22 cellular contexts compared by ENCODE assay signal in the genomic region with DNA sequence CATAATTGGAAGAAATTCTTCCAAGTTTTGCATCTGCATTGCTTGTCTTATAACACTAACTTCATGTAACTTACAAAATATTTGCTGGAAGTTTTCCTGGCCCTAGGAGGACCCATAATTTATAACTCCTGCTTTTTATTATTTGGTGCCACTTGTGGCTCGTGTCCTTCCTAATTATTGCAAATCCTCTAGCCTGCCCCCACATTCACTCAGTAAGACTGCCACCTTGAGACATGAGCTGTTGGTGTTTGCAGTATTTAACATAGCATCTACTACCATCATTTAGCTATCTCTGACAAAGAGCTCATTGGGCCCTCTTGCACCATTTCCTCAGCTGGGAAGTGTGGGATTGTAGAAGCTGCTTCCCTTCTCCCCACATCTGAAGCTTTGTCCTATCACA. TPM values are rescaled to one million over a fixed set of nuclear protein-coding genes. Genes with fewer than 3 reads are reported as not detected.
DNase-seq lines count a peak whose midpoint lies in the region; ATAC-seq and TF ChIP-seq lines count a peak whose summit lies in the region.
"Had no signal": no experiment of that assay in that cellular context is flagged by ENCODE, and none has a peak within 500 bp of the region (broad histone marks: within the 10 kb centered on the region; RNA-seq: fewer than 3 reads in every experiment).

No MANE protein-coding gene starts in this region.

- H3K9me3 Mint-ChIP-seq in GM23338 = no peaks in the 10 kb centered on the region
- H3K9me3 Mint-ChIP-seq in nephron = peaks cover 4% of the 10 kb centered on the region
- no peaks in the 10 kb centered on the region for H3K9me3 Mint-ChIP-seq in Calu3 (ENCODE audit: low read depth, unreplicated experiment)
- H3K9me3 Mint-ChIP-seq: H9 had no signal

- H4K20me1 ChIP-seq in GM23338 (replicated peaks; ENCODE audit: insufficient read depth) (no peaks in the 10 kb centered on the region; the same call in 1 of the 2 replicates), Loucy (ENCODE audit: insufficient read depth, low read length, poor library complexity, severe bottlenecking) (no peaks in the 10 kb centered on the region)

- TF ChIP-seq CTCF in GM23338 (conservative IDR thresholded peaks at IDR 0.05; ENCODE audit: low read depth in 2 of 2) = peak in 1 of 2 experiments; percentile 42; a peak in 2 of 4 replicates
- TF ChIP-seq CTCF in Loucy (conservative IDR thresholded peaks at IDR 0.05; ENCODE audit: low read length) = peak; percentile 33; the same call in 1 of the 2 replicates
- TF ChIP-seq CTCF in nephron (IDR thresholded peaks at IDR 0.05; ENCODE audit: unreplicated experiment in 3 of 3) = no peak
- TF ChIP-seq CTCF in Calu3 (IDR thresholded peaks at IDR 0.05; ENCODE audit: unreplicated experiment) = no peak

- H3K9me2 ChIP-seq in GM23338 (ENCODE audit: insufficient read depth) (no peaks in the 10 kb centered on the region), Loucy (replicated peaks; ENCODE audit: low read depth, low read length) (no peaks in the 10 kb centered on the region)

- H2AFZ ChIP-seq in GM23338 (no peak overlapping the region), Loucy (ENCODE audit: low read length) (no peak overlapping the region)

- H3K36me3 ChIP-seq in GM23338 (ENCODE audit: insufficient read depth) (no peaks in the 10 kb centered on the region), Loucy (ENCODE audit: insufficient read depth, low read length) (no peaks in the 10 kb centered on the region), adipocyte (ENCODE audit: control insufficient read depth, insufficient read depth, low read length, severe bottlenecking) (no peaks in the 10 kb centered on the region)
- H3K36me3 ChIP-seq: left lung, thoracic aorta, uterus had no signal

- peak; percentile 45; the same call in 1 of the 3 replicates for ATAC-seq in GM23338
- ATAC-seq in GM19035 (IDR thresholded peaks at IDR 0.05; ENCODE audit: unreplicated experiment) = no peak
- ATAC-seq: K562, left lung had no signal

- H3K4me1 Mint-ChIP-seq in GM23338 (peaks cover 18% of the 10 kb centered on the region; the same call in 2 of the 3 replicates), nephron (peaks cover 39% of the 10 kb centered on the region), Calu3 (ENCODE audit: low read depth, unreplicated experiment) (peaks cover 45% of the 10 kb centered on the region)
- H3K4me1 Mint-ChIP-seq: activated naive CD8-positive, alpha-beta T cell treated with anti-CD3 and anti-CD28 coated beads, Interleukin-2, amount 10 ng/mL, durations not matched to agents 7 days and 5 days had no signal

- CTCF ChIA-PET in Calu3 (lab: Charles Lee) = interaction anchor here (0.6 to 8.4 kb wide), 4 partner anchors 9 to 204 kb away, joined by 3 to 70 read pairs (median 6); no protein-coding TSS in a partner anchor

- no peak overlapping the region for H3K4me3 Mint-ChIP-seq in GM23338
- H3K4me3 Mint-ChIP-seq in nephron = no peak overlapping the region
- H3K4me3 Mint-ChIP-seq in Calu3 (ENCODE audit: low read depth, unreplicated experiment) = no peak overlapping the region
- H3K4me3 Mint-ChIP-seq: activated naive CD8-positive, alpha-beta T cell treated with anti-CD3 and anti-CD28 coated beads, Interleukin-2, amount 10 ng/mL, durations not matched to agents 7 days and 5 days; CD4-positive, CD25-positive, alpha-beta regulatory T cell; H9; stimulated activated naive CD8-positive, alpha-beta T cell treated with anti-CD3 and anti-CD28 coated beads, Interleukin-15, Interleukin-2, amounts not matched to agents 100 ng/mL and 50 ng/mL, for 24 hours had no signal

- H3K9me3 ChIP-seq in Loucy (ENCODE audit: insufficient read depth, low read depth, low read length) (no peaks in the 10 kb centered on the region), adipocyte (ENCODE audit: control insufficient read depth, low read length) (no peaks in the 10 kb centered on the region)
- H3K9me3 ChIP-seq: thoracic aorta, uterus had no signal

- peaks cover 7% of the 10 kb centered on the region; the same call in 1 of the 2 replicates for H3K4me1 ChIP-seq in GM23338 (ENCODE audit: insufficient read depth)
- peaks cover 7% of the 10 kb centered on the region for H3K4me1 ChIP-seq in Loucy (ENCODE audit: insufficient read depth, low read length, poor library complexity, severe bottlenecking)
- peaks cover 40% of the 10 kb centered on the region for H3K4me1 ChIP-seq in adipocyte (ENCODE audit: control insufficient read depth, insufficient read depth, low read length)

- no peaks in the 10 kb centered on the region; the same call in 2 of the 3 replicates for H3K36me3 Mint-ChIP-seq in GM23338 (ENCODE audit: low read depth)
- H3K36me3 Mint-ChIP-seq in nephron (ENCODE audit: low read depth) = peaks cover 1% of the 10 kb centered on the region
- H3K36me3 Mint-ChIP-seq in Calu3 (ENCODE audit: insufficient read depth, unreplicated experiment) = no peaks in the 10 kb centered on the region

- H3K4me2 ChIP-seq in GM23338 = no peak overlapping the region
- no peak overlapping the region for H3K4me2 ChIP-seq in Loucy (ENCODE audit: low read depth, low read length, poor library complexity, severe bottlenecking)

- intact Hi-C loops in Calu3 (cut with micrococcal nuclease; ENCODE audit: unreplicated experiment) = no loop called here

- H3F3A ChIP-seq in GM23338 (replicated peaks; ENCODE audit: low read depth) (no peaks in the 10 kb centered on the region), Loucy (ENCODE audit: low read depth) (peaks cover 4% of the 10 kb centered on the region; the same call in 1 of the 2 replicates)

- no peaks in the 10 kb centered on the region for H3K27me3 ChIP-seq in GM23338 (ENCODE audit: insufficient read depth)
- H3K27me3 ChIP-seq in Loucy (ENCODE audit: insufficient read depth, low read length, poor library complexity, severe bottlenecking) = no peaks in the 10 kb centered on the region
- H3K27me3 ChIP-seq in adipocyte (replicated peaks; ENCODE audit: control insufficient read depth, insufficient read depth, low read length) = no peaks in the 10 kb centered on the region
- H3K27me3 ChIP-seq: left lung, uterus had no signal

- no peak for DNase-seq in GM23338 (ENCODE audit: low spot score)
- DNase-seq in adipocyte (ENCODE audit: low read depth) = no peak
- no peak for DNase-seq in Calu3
- DNase-seq in NCI-H2107 treated with DMSO at 0.1 percent for 48 hours (lab: John Stamatoyannopoulos, UW; ENCODE audit: unreplicated experiment) = no peak
- DNase-seq: activated CD4-positive, alpha-beta T cell treated with anti-CD3 and anti-CD28 coated beads for 48 hours; activated effector memory CD4-positive, alpha-beta T cell treated with anti-CD3 and anti-CD28 coated beads, Interleukin-2, amount 50 U/mL, for 16 hours; activated naive CD8-positive, alpha-beta T cell treated with anti-CD3 and anti-CD28 coated beads, Interleukin-2, amount 10 ng/mL, durations not matched to agents 7 days and 5 days; activated T-cell treated with anti-CD3 and anti-CD28 coated beads, Interleukin-2, amount 50 U/mL, for 1 hour; CD4-positive, CD25-positive, alpha-beta regulatory T cell; H9; left lung; NCI-H2171; nucleus accumbens; T-helper 2 cell; uterus had no signal

- H3K4me3 ChIP-seq in GM23338 (no peak overlapping the region), Loucy (ENCODE audit: low read length, poor library complexity, severe bottlenecking) (no peak overlapping the region), adipocyte (ENCODE audit: low read length) (no peak overlapping the region)
- H3K4me3 ChIP-seq: K562, left lung, thoracic aorta, uterus had no signal

- H3K9ac ChIP-seq in Loucy (ENCODE audit: low read depth, low read length, poor library complexity, severe bottlenecking) = no peak overlapping the region
- H3K9ac ChIP-seq in adipocyte (ENCODE audit: low read length) = peak overlapping the region; percentile 46

- H3K27ac Mint-ChIP-seq in GM23338 (no peak overlapping the region; the same call in 1 of the 2 replicates), nephron (peak overlapping the region in 2 of 3 experiments; percentile 59 to 94), Calu3 (ENCODE audit: unreplicated experiment) (no peak overlapping the region)
- H3K27ac Mint-ChIP-seq: activated naive CD8-positive, alpha-beta T cell treated with anti-CD3 and anti-CD28 coated beads, Interleukin-2, amount 10 ng/mL, durations not matched to agents 7 days and 5 days; CD4-positive, CD25-positive, alpha-beta regulatory T cell; stimulated activated naive CD8-positive, alpha-beta T cell treated with anti-CD3 and anti-CD28 coated beads, Interleukin-15, Interleukin-2, amounts not matched to agents 100 ng/mL and 50 ng/mL, for 24 hours had no signal

- H3K79me2 ChIP-seq in GM23338 (replicated peaks; ENCODE audit: insufficient read depth) (peaks cover 50% of the 10 kb centered on the region), Loucy (ENCODE audit: insufficient read depth, low read length) (peaks cover 55% of the 10 kb centered on the region)

- H3K27me3 Mint-ChIP-seq in GM23338 (ENCODE audit: insufficient read depth, low read depth, poor library complexity) (no peaks in the 10 kb centered on the region), nephron (ENCODE audit: low read depth) (no peaks in the 10 kb centered on the region), Calu3 (ENCODE audit: unreplicated experiment) (no peaks in the 10 kb centered on the region)
- H3K27me3 Mint-ChIP-seq: activated naive CD8-positive, alpha-beta T cell treated with anti-CD3 and anti-CD28 coated beads, Interleukin-2, amount 10 ng/mL, durations not matched to agents 7 days and 5 days; CD4-positive, CD25-positive, alpha-beta regulatory T cell; stimulated activated naive CD8-positive, alpha-beta T cell treated with anti-CD3 and anti-CD28 coated beads, Interleukin-15, Interleukin-2, amounts not matched to agents 100 ng/mL and 50 ng/mL, for 24 hours had no signal

- no TSS peak for BruUV-seq in Calu3 (replicated peaks; lab: Mats Ljungman, UMichigan)

- H3K27ac ChIP-seq in GM23338 (ENCODE audit: low read depth) = no peak overlapping the region
- H3K27ac ChIP-seq: left lung, RWPE1, thoracic aorta, uterus had no signal

TF ChIP-seq in GM23338, 12 proteins besides CTCF, POLR2A, EP300 and RAD21 (continues in another document):
- TF ChIP-seq EZH2 (IDR thresholded peaks at IDR 0.05; ENCODE audit: low read depth, unreplicated experiment) (no peak), STAT1 (IDR thresholded peaks at IDR 0.05; ENCODE audit: unreplicated experiment) (no peak), ZNF114 (CRISPR knock-in tag; IDR thresholded peaks at IDR 0.05) (no peak), CREB1 (CRISPR knock-in tag; IDR thresholded peaks at IDR 0.05; ENCODE audit: low read depth) (no peak), POLR2AphosphoS5 (IDR thresholded peaks at IDR 0.05; ENCODE audit: low read depth) (no peak), ZNF331 (CRISPR knock-in tag; IDR thresholded peaks at IDR 0.05; ENCODE audit: low read depth) (no peak)

RNA-seq across cellular contexts. Expression of a gene that starts 49.5 kb away (rescaled TPM):
- total RNA-seq in GM23338 (2014; rRNA removed; shearing (Covaris generic)) = 69.6 and 74.3 TPM in 2 replicates
- polyA plus RNA-seq in GM23338 (2016; fragmentation: Nextera tagmentation; extraction: Ambion mirVana) = 13.1 and 17.7 TPM in 2 replicates
- total RNA-seq in Calu3 (2022) = 67.2 and 68.9 TPM in 2 replicates

RNA-seq across cellular contexts. Expression of a gene that starts 49.8 kb away (rescaled TPM):
- total RNA-seq in GM23338 (2014; rRNA removed; shearing (Covaris generic)) = 10.3 and 11.4 TPM in 2 replicates
- 19.9 and 21.3 TPM in 2 replicates for polyA plus RNA-seq in GM23338 (2016; fragmentation: Nextera tagmentation; extraction: Ambion mirVana)
- 16.6 and 18.9 TPM in 2 replicates for total RNA-seq in Calu3 (2022)

Comparison
In these comparisons a context has a peak if more than half of its experiments do, and no peak if none do; other contexts are left out.
1. H3K27ac Mint-ChIP-seq: peak in nephron (2 of 3); none in GM23338 (single experiment) and Calu3 (single experiment).